Comparison of ENCODE assay signal across 9 cellular contexts in genomic region chr3:58175429-58176184, GRCh38. TPM values are rescaled to one million over a fixed set of nuclear protein-coding genes. Genes with fewer than 3 reads are reported as not detected.
DNase-seq lines count a peak whose midpoint lies in the region; ATAC-seq, FAIRE-seq and TF ChIP-seq lines count a peak whose summit lies in the region.
"Had no signal": no experiment of that assay in that cellular context is flagged by ENCODE, and none has a peak within 500 bp of the region (broad histone marks: within the 10 kb centered on the region; RNA-seq: fewer than 3 reads in every experiment).

No MANE protein-coding gene starts in this region.

- peak overlapping the region; percentile 75; the same call in 1 of the 2 replicates for H3K27ac ChIP-seq in SK-N-MC

- peaks cover 25% of the 10 kb centered on the region for H3K4me1 Mint-ChIP-seq in osteocyte (ENCODE audit: unreplicated experiment)

- TF ChIP-seq CTCF in fibroblast of the aortic adventitia (IDR thresholded peaks at IDR 0.05; ENCODE audit: insufficient read depth, low read length) (no peak), osteocyte (IDR thresholded peaks at IDR 0.05) (no peak)

- FAIRE-seq in GM12891 (lab: Jason Lieb, UNC) = peak; percentile 48

- TF ChIP-seq POLR2A in GM12891 (IDR thresholded peaks at IDR 0.05; ENCODE audit: low read depth, low read length) = no peak

- no peaks in the 10 kb centered on the region for H3K27me3 Mint-ChIP-seq in osteocyte (ENCODE audit: unreplicated experiment)

- H3K9me3 ChIP-seq in SK-N-MC (ENCODE audit: low read depth, low read length) = no peaks in the 10 kb centered on the region

- DNase-seq in GM12891 (ENCODE audit: insufficient read length, low spot score) = no peak
- DNase-seq in SK-N-MC (ENCODE audit: low read depth, low spot score) = no peak
- peak; percentile 72 for DNase-seq in fibroblast of the aortic adventitia (ENCODE audit: low read depth)
- DNase-seq in osteocyte (ENCODE audit: extremely low spot score, unreplicated experiment) = no peak
- no peak for DNase-seq in NCI-H510A treated with DMSO at 0.1 percent for 48 hours (lab: John Stamatoyannopoulos, UW)

- H3K9me3 Mint-ChIP-seq in osteocyte (ENCODE audit: unreplicated experiment) = no peaks in the 10 kb centered on the region

- H3K4me3 ChIP-seq in SK-N-MC (no peak overlapping the region), fibroblast of the aortic adventitia (ENCODE audit: low read depth, low read length) (no peak overlapping the region)

- H3K27ac Mint-ChIP-seq in osteocyte (ENCODE audit: unreplicated experiment) = peak overlapping the region; percentile 31

- no peaks in the 10 kb centered on the region for H3K36me3 ChIP-seq in SK-N-MC (ENCODE audit: insufficient read depth, low read length)

- ATAC-seq in HG02970 (IDR thresholded peaks at IDR 0.05; ENCODE audit: low FRiP score, unreplicated experiment) = no peak
- ATAC-seq in HG02763 (IDR thresholded peaks at IDR 0.05; ENCODE audit: unreplicated experiment) = no peak
- ATAC-seq in HG02870 (IDR thresholded peaks at IDR 0.05; ENCODE audit: unreplicated experiment) = no peak

- H3K4me3 Mint-ChIP-seq in osteocyte (ENCODE audit: unreplicated experiment) = no peak overlapping the region

- no peak overlapping the region for H3K9ac ChIP-seq in SK-N-MC (ENCODE audit: insufficient read length)

- peaks cover 3% of the 10 kb centered on the region for H3K36me3 Mint-ChIP-seq in osteocyte (ENCODE audit: unreplicated experiment)

TF ChIP-seq in GM12891, 5 proteins besides CTCF, POLR2A, EP300 and RAD21:
- TF ChIP-seq PAX5 (IDR thresholded peaks at IDR 0.05; ENCODE audit: insufficient read depth, low read length, severe bottlenecking) = no peak
- TF ChIP-seq TAF1 (IDR thresholded peaks at IDR 0.05; ENCODE audit: low read depth, low read length) = no peak
- no peak for TF ChIP-seq SPI1 (IDR thresholded peaks at IDR 0.05; ENCODE audit: low read depth, low read length)
TF ChIP-seq in GM12891: peak in this region for 0.

RNA-seq across cellular contexts. Expression of gene DNASE1L3, which starts 35.2 kb away (rescaled TPM):
- 6.6 TPM for polyA plus RNA-seq in GM12891 (2012; ENCODE audit: low read depth, missing spikeins)
- total RNA-seq in fibroblast of the aortic adventitia (ENCODE audit: low replicate concordance) = not detected in 2 replicates
- total RNA-seq in osteocyte = not detected in 2 replicates
- total RNA-seq: HT1080 had no signal
